Comparison of ENCODE assay signal across 16 cellular contexts in the genomic region with DNA sequence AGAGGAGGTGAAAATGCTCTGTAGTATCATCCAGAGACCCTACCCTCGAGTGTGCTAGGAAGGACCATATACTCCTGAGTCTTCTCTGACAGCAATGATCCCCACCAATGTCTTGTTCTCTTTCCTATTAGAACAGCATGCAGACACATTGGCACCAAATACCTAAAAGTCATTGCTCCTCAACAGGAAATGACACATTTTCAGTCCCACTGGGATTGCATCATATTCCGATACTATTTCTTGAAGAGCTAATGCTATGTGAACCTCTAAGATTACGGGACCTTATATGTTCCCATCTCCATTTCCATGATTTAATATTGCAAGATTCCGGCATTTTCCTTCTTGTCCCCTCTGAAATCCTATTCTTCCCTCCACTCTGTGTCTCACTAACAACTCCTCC.
A peak's percentile ranks its signal among the peaks of the same experiment; 100 is the strongest.
DNase-seq lines count a peak whose midpoint lies in the region; ATAC-seq and TF ChIP-seq lines count a peak whose summit lies in the region.
"Had no signal": no experiment of that assay in that cellular context is flagged by ENCODE, and none has a peak within 500 bp of the region (broad histone marks: within the 10 kb centered on the region; RNA-seq: fewer than 3 reads in every experiment).

No MANE protein-coding gene starts in this region.

- DNase-seq in AG20443 (ENCODE audit: low spot score): peak; percentile 25
- DNase-seq in Karpas-422: peak; percentile 62
- DNase-seq in adipocyte (ENCODE audit: low read depth): peak; percentile 46
- DNase-seq in hepatocyte (ENCODE audit: low spot score): no peak
- DNase-seq in DMS153 (lab: John Stamatoyannopoulos, UW): no peak
- DNase-seq in DMS114 treated with DMSO at 0.1 percent for 48 hours (lab: John Stamatoyannopoulos, UW; ENCODE audit: unreplicated experiment): no peak
- no peak for DNase-seq in cardiac septum (ENCODE audit: low spot score)
- DNase-seq: activated CD8-positive, alpha-beta memory T cell treated with anti-CD3 and anti-CD28 coated beads, Interleukin-2, amount 50 U/mL, for 48 hours; cortex of kidney; left colon; MM.1S; natural killer cell; SIG-M5 had no signal

- WGBS in hepatocyte (ENCODE audit: low lambda C conversion rate, missing lambda C conversion rate): 93% methylated on average over 4 of the region's 4 CpGs

- H3K9ac ChIP-seq in Karpas-422 (ENCODE audit: low read length): no peak overlapping the region
- H3K9ac ChIP-seq in adipocyte (ENCODE audit: low read length): no peak overlapping the region

- no peak for ATAC-seq in GM18873 (IDR thresholded peaks at IDR 0.05; ENCODE audit: low FRiP score, unreplicated experiment)
- ATAC-seq: left colon, natural killer cell, sciatic nerve had no signal

- intact Hi-C loops in cardiac septum (cut with DNase I): loop anchor here (10.0 kb wide), 1 partner anchor 362 kb away; no protein-coding TSS in a partner anchor

- no peak overlapping the region for H3K4me3 ChIP-seq in Karpas-422 (ENCODE audit: low read length)
- H3K4me3 ChIP-seq in adipocyte (ENCODE audit: low read length): no peak overlapping the region
- H3K4me3 ChIP-seq in hepatocyte: no peak overlapping the region

- H3K9me2 ChIP-seq in Karpas-422 (replicated peaks; ENCODE audit: insufficient read depth, low read length): no peaks in the 10 kb centered on the region
- no peaks in the 10 kb centered on the region for H3K9me2 ChIP-seq in hepatocyte (replicated peaks; ENCODE audit: insufficient read depth)

- H3K79me2 ChIP-seq in Karpas-422 (ENCODE audit: low read length) (no peaks in the 10 kb centered on the region), hepatocyte (no peaks in the 10 kb centered on the region)

- H3K4me2 ChIP-seq in Karpas-422 (ENCODE audit: low read depth, low read length, poor library complexity, severe bottlenecking) (peak overlapping the region; percentile 8), hepatocyte (no peak overlapping the region)

- no peak for TF ChIP-seq CTCF in hepatocyte (IDR thresholded peaks at IDR 0.05; ENCODE audit: poor library complexity)

- H4K20me1 ChIP-seq in Karpas-422 (ENCODE audit: insufficient read depth, low read depth, low read length) (no peaks in the 10 kb centered on the region), hepatocyte (ENCODE audit: insufficient read depth, poor library complexity, severe bottlenecking) (no peaks in the 10 kb centered on the region)

- peaks cover 47% of the 10 kb centered on the region for H3K4me1 ChIP-seq in Karpas-422 (ENCODE audit: low read length)
- H3K4me1 ChIP-seq in adipocyte (ENCODE audit: control insufficient read depth, insufficient read depth, low read length): peaks cover 34% of the 10 kb centered on the region
- peaks cover 13% of the 10 kb centered on the region for H3K4me1 ChIP-seq in hepatocyte (ENCODE audit: insufficient read depth)

- no peaks in the 10 kb centered on the region for H3K36me3 ChIP-seq in Karpas-422 (ENCODE audit: insufficient read depth, low read length)
- H3K36me3 ChIP-seq in adipocyte (ENCODE audit: control insufficient read depth, insufficient read depth, low read length, severe bottlenecking): no peaks in the 10 kb centered on the region
- no peaks in the 10 kb centered on the region for H3K36me3 ChIP-seq in hepatocyte (replicated peaks; ENCODE audit: insufficient read depth, low read depth)

- H3K9me3 ChIP-seq in Karpas-422 (ENCODE audit: low read length): no peaks in the 10 kb centered on the region
- H3K9me3 ChIP-seq in adipocyte (ENCODE audit: control insufficient read depth, low read length): no peaks in the 10 kb centered on the region
- H3K9me3 ChIP-seq in hepatocyte (ENCODE audit: low read depth): no peaks in the 10 kb centered on the region

- H3K27me3 ChIP-seq in Karpas-422 (ENCODE audit: low read length) (peaks cover 2% of the 10 kb centered on the region; the same call in 1 of the 2 replicates), adipocyte (replicated peaks; ENCODE audit: control insufficient read depth, insufficient read depth, low read length) (no peaks in the 10 kb centered on the region), hepatocyte (no peaks in the 10 kb centered on the region)

- H2AFZ ChIP-seq in Karpas-422 (ENCODE audit: low read length) (no peak overlapping the region), hepatocyte (no peak overlapping the region)

- H3K27ac ChIP-seq in Karpas-422 (ENCODE audit: low read length): no peak overlapping the region
- peak overlapping the region; percentile 60 for H3K27ac ChIP-seq in hepatocyte
- H3K27ac ChIP-seq: C4-2B had no signal

Comparison
In these comparisons a context has a peak if more than half of its experiments do, and no peak if none do; other contexts are left out.
1. DNase-seq: peak in AG20443 (single experiment), Karpas-422 (single experiment) and adipocyte (single experiment); none in hepatocyte (single experiment), DMS153 (single experiment), DMS114 treated with DMSO at 0.1 percent for 48 hours (single experiment) and cardiac septum (single experiment).